ENCODE assay signal across 20 cellular contexts in the genomic region with DNA sequence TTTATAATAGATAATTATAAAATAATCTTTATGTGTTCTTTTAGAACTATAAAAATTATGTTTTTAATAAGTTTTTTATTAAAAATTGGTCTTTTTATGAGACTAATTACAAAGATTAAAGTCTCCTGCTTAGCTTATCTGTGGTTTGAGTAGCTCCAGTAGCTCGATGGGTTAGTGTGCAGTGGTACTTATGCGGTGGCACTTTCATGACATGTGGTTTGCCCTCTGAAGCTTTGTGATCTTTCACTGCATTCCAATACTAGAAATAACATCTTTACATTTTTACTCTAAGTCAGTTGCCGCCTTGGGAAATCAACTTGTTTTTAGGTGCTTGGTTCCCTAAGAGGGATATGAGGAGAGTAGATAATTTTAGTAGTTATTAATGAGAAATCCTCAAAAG.
"Had no signal": no experiment of that assay in that cellular context is flagged by ENCODE, and none has a peak within 500 bp of the region (broad histone marks: within the 10 kb centered on the region; RNA-seq: fewer than 3 reads in every experiment).

No MANE protein-coding gene starts in this region.

- H3K36me3 ChIP-seq: gastrocnemius medialis, neutrophil, pancreas, right lobe of liver, suprapubic skin, transverse colon, upper lobe of right lung, uterus had no signal

- H3K4me2 ChIP-seq: smooth muscle cell had no signal

- FAIRE-seq: keratinocyte had no signal

- H3K4me3 ChIP-seq: dorsolateral prefrontal cortex, gastrocnemius medialis, lung, pancreas, right lobe of liver, smooth muscle cell, suprapubic skin, transverse colon, upper lobe of right lung, uterus had no signal

- H3K4me1 ChIP-seq: gastrocnemius medialis, pancreas, right lobe of liver, transverse colon, upper lobe of right lung, uterus had no signal

- H3K27me3 ChIP-seq: dorsolateral prefrontal cortex, gastrocnemius medialis, neutrophil, pancreas, right lobe of liver, suprapubic skin, transverse colon, upper lobe of right lung, uterus had no signal

- DNase-seq: dorsolateral prefrontal cortex; effector CD4-positive, alpha-beta T cell; gastrocnemius medialis; head of caudate nucleus; pancreas; right lobe of liver; stimulated activated CD4-positive, alpha-beta T cell treated with anti-CD3 and anti-CD28 coated beads, Interleukin-12 subunit alpha, Interleukin-12 subunit beta, amount 100 ng/mL, for 4 hours; stimulated activated CD4-positive, alpha-beta T cell treated with anti-CD3 and anti-CD28 coated beads, Interleukin-1b, Interleukin-23, amount 100 ng/mL, for 48 hours; stimulated activated CD4-positive, alpha-beta T cell treated with anti-CD3 and anti-CD28 coated beads, Interleukin-4, amount 100 ng/mL, for 1 hour; stimulated activated CD8-positive, alpha-beta memory T cell treated with anti-CD3 and anti-CD28 coated beads, Interleukin-4, amount 100 ng/mL, for 48 hours; stimulated activated naive CD4-positive, alpha-beta T cell; stimulated activated naive CD8-positive, alpha-beta T cell treated with anti-CD3 and anti-CD28 coated beads, Interleukin-15, amount 100 ng/mL, for 72 hours; transverse colon; upper lobe of right lung; uterus had no signal

- H3K27ac ChIP-seq: dorsolateral prefrontal cortex, gastrocnemius medialis, neutrophil, pancreas, right lobe of liver, suprapubic skin, transverse colon, upper lobe of right lung, uterus had no signal

- H3K9me3 ChIP-seq: gastrocnemius medialis, neutrophil, pancreas, right lobe of liver, suprapubic skin, transverse colon, upper lobe of right lung, uterus had no signal
